Comparison of ENCODE assay signal across 8 cellular contexts in genomic region chr1:243596441-243597183, GRCh38.
A peak's percentile ranks its signal among the peaks of the same experiment; 100 is the strongest.
DNase-seq lines count a peak whose midpoint lies in the region; ATAC-seq, FAIRE-seq and TF ChIP-seq lines count a peak whose summit lies in the region.

No MANE protein-coding gene starts in this region.

- H3K27ac ChIP-seq in astrocyte (ENCODE audit: low read depth, low read length): peak overlapping the region; percentile 86

- TF ChIP-seq POLR2A in GM18505 (IDR thresholded peaks at IDR 0.05; ENCODE audit: borderline replicate concordance, extremely low read depth, insufficient read depth, insufficient read length): no peak

- TF ChIP-seq CTCF in astrocyte (IDR thresholded peaks at IDR 0.05; ENCODE audit: insufficient read depth, low read depth, low read length): no peak

- peak overlapping the region; percentile 97 for H3K27ac Mint-ChIP-seq in astrocyte (ENCODE audit: unreplicated experiment)

- no peaks in the 10 kb centered on the region for H3K36me3 ChIP-seq in astrocyte (ENCODE audit: insufficient read depth, low read length)

- peak overlapping the region; percentile 61 for H3K9ac ChIP-seq in astrocyte (ENCODE audit: low read length)

- no peaks in the 10 kb centered on the region for H4K20me1 ChIP-seq in astrocyte (ENCODE audit: insufficient read depth, low read length)

- peak; percentile 98 for FAIRE-seq in astrocyte (lab: Jason Lieb, UNC)

- DNase-seq in H4 (ENCODE audit: low spot score) (peak; percentile 66), Kasumi-1 (lab: John Stamatoyannopoulos, UW) (peak; percentile 70 to 76), astrocyte (ENCODE audit: low read depth) (peak; percentile 99), NCI-H69 (lab: John Stamatoyannopoulos, UW) (no peak), putamen (ENCODE audit: low spot score) (no peak), SHP77 treated with DMSO at 0.1 percent for 48 hours (lab: John Stamatoyannopoulos, UW) (no peak)
- DNase-seq in stimulated activated CD4-positive, alpha-beta T cell treated with anti-CD3 and anti-CD28 coated beads, Interleukin-2, amount 100 ng/mL, for 4 hours (ENCODE audit: low read depth): peak; percentile 15

- no peaks in the 10 kb centered on the region for H3K79me2 ChIP-seq in astrocyte (ENCODE audit: insufficient read depth, low read length)

- no peaks in the 10 kb centered on the region for H3K9me3 ChIP-seq in astrocyte (ENCODE audit: insufficient read depth, low read depth, low read length)

- H3K4me1 ChIP-seq in astrocyte (ENCODE audit: insufficient read depth, low read length): peaks cover 24% of the 10 kb centered on the region

- H3K4me3 ChIP-seq in astrocyte (ENCODE audit: insufficient read depth, low read depth, low read length): no peak overlapping the region

- H2AFZ ChIP-seq in astrocyte (ENCODE audit: low read depth, low read length): no peak overlapping the region

- peak; percentile 96 for ATAC-seq in GM18505 (IDR thresholded peaks at IDR 0.05; ENCODE audit: unreplicated experiment)

- H3K36me3 Mint-ChIP-seq in astrocyte (ENCODE audit: low read depth, unreplicated experiment): peaks cover 3% of the 10 kb centered on the region

- peak overlapping the region; percentile 24 for H3K4me3 Mint-ChIP-seq in astrocyte (ENCODE audit: unreplicated experiment)

- H3K4me1 Mint-ChIP-seq in astrocyte (ENCODE audit: low read depth, unreplicated experiment): peaks cover 23% of the 10 kb centered on the region

- no peaks in the 10 kb centered on the region for H3K27me3 Mint-ChIP-seq in astrocyte (ENCODE audit: low read depth, unreplicated experiment)

- peak overlapping the region; percentile 69 for H3K4me2 ChIP-seq in astrocyte (ENCODE audit: low read length)

- H3K27me3 ChIP-seq in astrocyte (ENCODE audit: insufficient read depth, low read length): no peaks in the 10 kb centered on the region

- peaks cover under 1% of the 10 kb centered on the region for H3K9me3 Mint-ChIP-seq in astrocyte (ENCODE audit: unreplicated experiment)

Comparison
In these comparisons a context has a peak if more than half of its experiments do, and no peak if none do; other contexts are left out.
1. DNase-seq: peak in H4 (single experiment), Kasumi-1 (2 of 2), astrocyte (single experiment) and stimulated activated CD4-positive, alpha-beta T cell treated with anti-CD3 and anti-CD28 coated beads, Interleukin-2, amount 100 ng/mL, for 4 hours (single experiment); none in NCI-H69 (single experiment), putamen (single experiment) and SHP77 treated with DMSO at 0.1 percent for 48 hours (single experiment).